In genomic region chr2:107466241-107466640, GRCh38 we compare ENCODE assay signal across 17 cellular contexts.
DNase-seq lines count a peak whose midpoint lies in the region; TF ChIP-seq lines count a peak whose summit lies in the region.
"Had no signal": no experiment of that assay in that cellular context is flagged by ENCODE, and none has a peak within 500 bp of the region (broad histone marks: within the 10 kb centered on the region; RNA-seq: fewer than 3 reads in every experiment).

No MANE protein-coding gene starts in this region.

- peaks cover 17% of the 10 kb centered on the region for H3K4me1 Mint-ChIP-seq in chondrocyte (ENCODE audit: low read depth)
- H3K4me1 Mint-ChIP-seq: B cell had no signal

- peak overlapping the region; percentile 14 for H3K27ac Mint-ChIP-seq in chondrocyte (ENCODE audit: unreplicated experiment)
- H3K27ac Mint-ChIP-seq: B cell; CD8-positive, alpha-beta T cell had no signal

- H3K9me3 Mint-ChIP-seq in chondrocyte (ENCODE audit: low read depth): peaks cover 15% of the 10 kb centered on the region

- no peaks in the 10 kb centered on the region for H3K36me3 Mint-ChIP-seq in chondrocyte (ENCODE audit: low read depth)
- H3K36me3 Mint-ChIP-seq: CD8-positive, alpha-beta T cell had no signal

- H3K27me3 Mint-ChIP-seq in chondrocyte (ENCODE audit: low read depth): peaks cover 19% of the 10 kb centered on the region
- H3K27me3 Mint-ChIP-seq: B cell had no signal

- H3K4me3 Mint-ChIP-seq in chondrocyte (ENCODE audit: unreplicated experiment): no peak overlapping the region
- H3K4me3 Mint-ChIP-seq: B cell; CD8-positive, alpha-beta T cell had no signal

- DNase-seq in COLO829 (ENCODE audit: low spot score) (peak; percentile 6), chondrocyte (ENCODE audit: low spot score) (no peak), medulla oblongata (ENCODE audit: extremely low spot score) (peak; percentile 52), superior temporal gyrus (ENCODE audit: extremely low spot score) (peak; percentile 19), hepatic stellate cell (ENCODE audit: low spot score) (no peak), NCI-H1930 (lab: John Stamatoyannopoulos, UW) (no peak), NOMO-1 treated with dmso at 0.1 percent for 144 hours (lab: John Stamatoyannopoulos, UW; ENCODE audit: unreplicated experiment) (no peak)
- DNase-seq in stimulated activated CD4-positive, alpha-beta T cell treated with anti-CD3 and anti-CD28 coated beads, Interleukin-12 subunit alpha, Interleukin-12 subunit beta, amount 100 ng/mL, for 4 hours: no peak
- DNase-seq: 8988T; CD8-positive, alpha-beta T cell; COR-L47; DMS 273 treated with DMSO at 0.1 percent for 48 hours; DMS53; DND-41; EL; GM23248 had no signal

- no peak for TF ChIP-seq CTCF in chondrocyte (IDR thresholded peaks at IDR 0.05)

Comparison
In these comparisons a context has a peak if more than half of its experiments do, and no peak if none do; other contexts are left out.
1. DNase-seq: peak in COLO829 (single experiment), medulla oblongata (single experiment) and superior temporal gyrus (single experiment); none in chondrocyte (single experiment), hepatic stellate cell (single experiment), stimulated activated CD4-positive, alpha-beta T cell treated with anti-CD3 and anti-CD28 coated beads, Interleukin-12 subunit alpha, Interleukin-12 subunit beta, amount 100 ng/mL, for 4 hours (single experiment), NCI-H1930 (0 of 2) and NOMO-1 treated with dmso at 0.1 percent for 144 hours (single experiment).